In the genomic region with DNA sequence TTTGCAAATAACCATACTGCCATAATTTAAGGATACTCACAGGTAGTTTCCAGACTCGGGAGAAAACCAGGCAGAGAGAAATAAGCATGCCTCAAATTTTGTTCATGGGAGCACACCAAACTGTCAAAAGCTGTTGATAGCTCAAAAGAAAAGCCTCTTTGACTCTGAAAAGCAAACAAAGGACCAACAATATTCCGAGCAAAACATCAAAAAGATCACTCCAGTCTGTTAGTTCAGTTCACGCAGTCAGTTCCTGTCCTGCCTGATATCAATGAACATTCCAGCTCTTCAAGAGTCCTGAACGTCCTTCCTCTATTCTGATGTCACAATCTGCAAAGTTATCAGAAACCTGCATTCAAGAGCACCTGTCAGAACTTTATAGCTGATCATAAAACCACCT, we compare ENCODE assay signal across 1 cellular context.
TF ChIP-seq lines count a peak whose summit lies in the region.

No MANE protein-coding gene starts in this region.

TF ChIP-seq in HepG2, 621 proteins besides CTCF, POLR2A, EP300 and RAD21 (continued from another document and continues in another):
- TF ChIP-seq, protein P1, sequence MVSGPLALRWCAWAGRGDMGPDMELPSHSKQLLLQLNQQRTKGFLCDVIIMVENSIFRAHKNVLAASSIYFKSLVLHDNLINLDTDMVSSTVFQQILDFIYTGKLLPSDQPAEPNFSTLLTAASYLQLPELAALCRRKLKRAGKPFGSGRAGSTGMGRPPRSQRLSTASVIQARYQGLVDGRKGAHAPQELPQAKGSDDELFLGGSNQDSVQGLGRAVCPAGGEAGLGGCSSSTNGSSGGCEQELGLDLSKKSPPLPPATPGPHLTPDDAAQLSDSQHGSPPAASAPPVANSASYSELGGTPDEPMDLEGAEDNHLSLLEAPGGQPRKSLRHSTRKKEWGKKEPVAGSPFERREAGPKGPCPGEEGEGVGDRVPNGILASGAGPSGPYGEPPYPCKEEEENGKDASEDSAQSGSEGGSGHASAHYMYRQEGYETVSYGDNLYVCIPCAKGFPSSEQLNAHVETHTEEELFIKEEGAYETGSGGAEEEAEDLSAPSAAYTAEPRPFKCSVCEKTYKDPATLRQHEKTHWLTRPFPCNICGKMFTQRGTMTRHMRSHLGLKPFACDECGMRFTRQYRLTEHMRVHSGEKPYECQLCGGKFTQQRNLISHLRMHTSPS (CRISPR knock-in tag; IDR thresholded peaks at IDR 0.05; ENCODE audit: low read depth) = no peak
- TF ChIP-seq ZNF484 (CRISPR knock-in tag; IDR thresholded peaks at IDR 0.05; ENCODE audit: borderline replicate concordance, low read depth) (no peak), SMYD3 (CRISPR knock-in tag; IDR thresholded peaks at IDR 0.05) (no peak), NFIB (CRISPR knock-in tag; IDR thresholded peaks at IDR 0.05; ENCODE audit: borderline replicate concordance) (no peak), FOXJ3 (CRISPR knock-in tag; IDR thresholded peaks at IDR 0.05; ENCODE audit: borderline replicate concordance) (no peak), TBP (CRISPR knock-in tag; IDR thresholded peaks at IDR 0.05) (no peak), DNMT3B (CRISPR knock-in tag; conservative IDR thresholded peaks at IDR 0.05) (no peak), NFATC3 (CRISPR knock-in tag; IDR thresholded peaks at IDR 0.05) (no peak), SNAI1 (CRISPR knock-in tag; IDR thresholded peaks at IDR 0.05; ENCODE audit: borderline replicate concordance) (no peak), CEBPG (CRISPR knock-in tag; IDR thresholded peaks at IDR 0.05) (peak; percentile 64), ZNF788 (CRISPR knock-in tag; IDR thresholded peaks at IDR 0.05; ENCODE audit: borderline replicate concordance) (no peak), ZNF503 (CRISPR knock-in tag; IDR thresholded peaks at IDR 0.05) (no peak; the same call in 1 of the 2 replicates), ZNF577 (CRISPR knock-in tag; IDR thresholded peaks at IDR 0.05; ENCODE audit: borderline replicate concordance, low read depth) (no peak), NFKB2 (CRISPR knock-in tag; IDR thresholded peaks at IDR 0.05; ENCODE audit: borderline replicate concordance) (no peak), THRA (CRISPR knock-in tag; IDR thresholded peaks at IDR 0.05; ENCODE audit: borderline replicate concordance) (no peak; the same call in 1 of the 2 replicates), MTF2 (CRISPR knock-in tag; IDR thresholded peaks at IDR 0.05; ENCODE audit: borderline replicate concordance) (no peak), TOPORS (CRISPR knock-in tag; IDR thresholded peaks at IDR 0.05) (no peak), ZNF329 (CRISPR knock-in tag; IDR thresholded peaks at IDR 0.05; ENCODE audit: low read depth) (no peak), AKAP8 (CRISPR knock-in tag; IDR thresholded peaks at IDR 0.05) (no peak), HMGXB3 (CRISPR knock-in tag; IDR thresholded peaks at IDR 0.05; ENCODE audit: borderline replicate concordance) (no peak), ZNF775 (CRISPR knock-in tag; IDR thresholded peaks at IDR 0.05; ENCODE audit: borderline replicate concordance) (no peak), HMG20A (CRISPR knock-in tag; IDR thresholded peaks at IDR 0.05; ENCODE audit: borderline replicate concordance) (peak; percentile 84; the same call in 1 of the 2 replicates), EEA1 (CRISPR knock-in tag; IDR thresholded peaks at IDR 0.05; ENCODE audit: borderline replicate concordance) (no peak), PAX8 (CRISPR knock-in tag; IDR thresholded peaks at IDR 0.05; ENCODE audit: borderline replicate concordance) (no peak), XRCC5 (optimal IDR thresholded peaks at IDR 0.05; ENCODE audit: low read length) (no peak), ZNF644 (CRISPR knock-in tag; IDR thresholded peaks at IDR 0.05; ENCODE audit: low read depth) (no peak), KDM2A (CRISPR knock-in tag; IDR thresholded peaks at IDR 0.05; ENCODE audit: borderline replicate concordance, low read depth) (no peak), ZSCAN31 (CRISPR knock-in tag; IDR thresholded peaks at IDR 0.05; ENCODE audit: low read depth) (no peak), ZNF557 (CRISPR knock-in tag; IDR thresholded peaks at IDR 0.05) (no peak), FOXP1 (IDR thresholded peaks at IDR 0.05) (no peak), FOXP1 (CRISPR knock-in tag; IDR thresholded peaks at IDR 0.05) (no peak), KMT2B (CRISPR knock-in tag; IDR thresholded peaks at IDR 0.05) (no peak), TFDP1 (CRISPR knock-in tag; IDR thresholded peaks at IDR 0.05; ENCODE audit: borderline replicate concordance) (no peak), NCOR1 (IDR thresholded peaks at IDR 0.05; ENCODE audit: borderline replicate concordance, low read length) (no peak), DMTF1 (CRISPR knock-in tag; IDR thresholded peaks at IDR 0.05) (no peak), SRF (IDR thresholded peaks at IDR 0.05; ENCODE audit: low read depth, low read length) (no peak), ATF3 (CRISPR knock-in tag; IDR thresholded peaks at IDR 0.05) (no peak), ZNF331 (CRISPR knock-in tag; IDR thresholded peaks at IDR 0.05) (no peak), MLLT10 (CRISPR knock-in tag; IDR thresholded peaks at IDR 0.05) (no peak), MTA3 (CRISPR knock-in tag; IDR thresholded peaks at IDR 0.05) (no peak), ZNF564 (CRISPR knock-in tag; IDR thresholded peaks at IDR 0.05) (no peak), CC2D1A (CRISPR knock-in tag; IDR thresholded peaks at IDR 0.05) (no peak), RBM39 (IDR thresholded peaks at IDR 0.05; ENCODE audit: low read depth, low read length, poor library complexity, severe bottlenecking) (no peak)
- TF ChIP-seq, protein P2, sequence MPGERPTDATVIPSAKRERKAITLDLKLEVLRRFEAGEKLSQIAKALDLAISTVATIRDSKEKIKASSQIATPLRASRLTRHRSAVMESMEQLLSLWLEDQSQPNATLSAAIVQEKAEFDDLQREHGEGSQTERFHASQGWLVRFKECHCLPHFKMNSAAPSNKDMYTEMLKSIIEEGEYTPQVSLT (CRISPR knock-in tag; IDR thresholded peaks at IDR 0.05; ENCODE audit: borderline replicate concordance, low read depth) = no peak
- TF ChIP-seq, protein P3, sequence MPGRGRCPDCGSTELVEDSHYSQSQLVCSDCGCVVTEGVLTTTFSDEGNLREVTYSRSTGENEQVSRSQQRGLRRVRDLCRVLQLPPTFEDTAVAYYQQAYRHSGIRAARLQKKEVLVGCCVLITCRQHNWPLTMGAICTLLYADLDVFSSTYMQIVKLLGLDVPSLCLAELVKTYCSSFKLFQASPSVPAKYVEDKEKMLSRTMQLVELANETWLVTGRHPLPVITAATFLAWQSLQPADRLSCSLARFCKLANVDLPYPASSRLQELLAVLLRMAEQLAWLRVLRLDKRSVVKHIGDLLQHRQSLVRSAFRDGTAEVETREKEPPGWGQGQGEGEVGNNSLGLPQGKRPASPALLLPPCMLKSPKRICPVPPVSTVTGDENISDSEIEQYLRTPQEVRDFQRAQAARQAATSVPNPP (CRISPR knock-in tag; IDR thresholded peaks at IDR 0.05) = no peak
- TF ChIP-seq, protein P4, sequence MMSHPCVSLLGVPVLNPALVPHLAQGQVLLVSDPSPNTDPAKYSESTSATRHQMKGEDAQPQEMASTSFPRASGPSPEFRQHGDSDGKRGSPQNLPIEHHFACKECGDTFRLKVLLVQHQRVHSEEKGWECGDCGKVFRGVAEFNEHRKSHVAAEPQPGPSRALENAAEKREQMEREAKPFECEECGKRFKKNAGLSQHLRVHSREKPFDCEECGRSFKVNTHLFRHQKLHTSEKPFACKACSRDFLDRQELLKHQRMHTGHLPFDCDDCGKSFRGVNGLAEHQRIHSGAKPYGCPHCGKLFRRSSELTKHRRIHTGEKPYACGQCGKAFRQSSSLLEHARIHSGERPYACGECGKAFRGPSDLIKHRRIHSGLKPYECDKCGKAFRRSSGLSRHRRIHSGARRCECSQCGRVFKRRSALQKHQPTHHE (CRISPR knock-in tag; IDR thresholded peaks at IDR 0.05; ENCODE audit: borderline replicate concordance) = no peak
- TF ChIP-seq, protein P5, sequence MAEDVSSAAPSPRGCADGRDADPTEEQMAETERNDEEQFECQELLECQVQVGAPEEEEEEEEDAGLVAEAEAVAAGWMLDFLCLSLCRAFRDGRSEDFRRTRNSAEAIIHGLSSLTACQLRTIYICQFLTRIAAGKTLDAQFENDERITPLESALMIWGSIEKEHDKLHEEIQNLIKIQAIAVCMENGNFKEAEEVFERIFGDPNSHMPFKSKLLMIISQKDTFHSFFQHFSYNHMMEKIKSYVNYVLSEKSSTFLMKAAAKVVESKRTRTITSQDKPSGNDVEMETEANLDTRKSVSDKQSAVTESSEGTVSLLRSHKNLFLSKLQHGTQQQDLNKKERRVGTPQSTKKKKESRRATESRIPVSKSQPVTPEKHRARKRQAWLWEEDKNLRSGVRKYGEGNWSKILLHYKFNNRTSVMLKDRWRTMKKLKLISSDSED (CRISPR knock-in tag; IDR thresholded peaks at IDR 0.05) = no peak
